Comparison of ENCODE assay signal across 24 cellular contexts in the genomic region with DNA sequence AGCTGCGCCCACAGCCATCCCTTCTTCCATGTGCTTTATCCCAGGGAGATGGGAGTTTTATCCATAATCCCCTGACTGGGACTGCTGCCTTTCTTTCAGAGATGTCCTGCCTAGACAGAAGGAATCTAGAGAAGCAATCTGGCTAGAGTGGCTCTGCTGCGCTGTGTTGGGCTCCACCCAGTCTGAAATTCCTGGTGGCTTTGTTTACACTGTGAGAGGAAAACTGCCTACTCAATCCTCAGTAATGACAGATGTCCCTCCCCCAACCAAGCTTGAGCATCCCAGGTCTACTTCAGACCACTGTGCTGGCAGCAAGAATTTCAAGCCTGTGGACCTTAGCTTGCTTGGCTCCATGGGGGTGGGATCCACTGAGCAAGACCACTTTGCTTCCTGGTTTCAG.
DNase-seq lines count a peak whose midpoint lies in the region; ATAC-seq and TF ChIP-seq lines count a peak whose summit lies in the region.
"Had no signal": no experiment of that assay in that cellular context is flagged by ENCODE, and none has a peak within 500 bp of the region (broad histone marks: within the 10 kb centered on the region; RNA-seq: fewer than 3 reads in every experiment).

No MANE protein-coding gene starts in this region.

- intact Hi-C loops in psoas muscle (cut with DNase I): no loop called here
- intact Hi-C loops in activated CD4-positive, alpha-beta T cell treated with anti-CD3 and anti-CD28 coated beads, Interleukin-2, amount 10 ng/mL, durations not matched to agents 24 days and 14 days (cut with micrococcal nuclease): no loop called here
- intact Hi-C loops in activated T-helper 2 cell treated with anti-CD3 and anti-CD28 coated beads, Interferon-gamma antibody, Interleukin-2, Interleukin-4, amounts not matched to agents 10 μg/mL and 5 μg/mL and 100 μg/mL, durations not matched to agents 14 hours and 24 hours and 36 hours (cut with micrococcal nuclease): no loop called here

- WGBS in psoas muscle, 3 donors: 80 to 92% (median 83%) methylated on average over 2 of the region's 2 CpGs

- DNase-seq in HT-29 (ENCODE audit: low spot score) (peak; percentile 5), islet precursor cell (peak; percentile 66), neural progenitor cell (ENCODE audit: low spot score) (peak; percentile 1), psoas muscle (no peak), hippocampal formation (lab: John Stamatoyannopoulos, UW) (no peak)
- no peak for DNase-seq in activated CD4-positive, alpha-beta T cell treated with anti-CD3 and anti-CD28 coated beads, Interleukin-2, amount 10 ng/mL, durations not matched to agents 24 days and 14 days
- DNase-seq in activated T-helper 2 cell treated with anti-CD3 and anti-CD28 coated beads, Interferon-gamma antibody, Interleukin-2, Interleukin-4, amounts not matched to agents 10 μg/mL and 5 μg/mL and 100 μg/mL, durations not matched to agents 14 hours and 24 hours and 36 hours (ENCODE audit: low spot score): no peak
- DNase-seq: 8988T; ACHN; BE2C; C1 segment of cervical spinal cord; CD4-positive, alpha-beta memory T cell; CD4-positive, CD25-positive, alpha-beta regulatory T cell; CD8-positive, alpha-beta memory T cell; COR-L47; DMS 273 treated with DMSO at 0.1 percent for 48 hours; DMS153; DMS53; DMS79; DND-41; EL; GF-D8 had no signal

- TF ChIP-seq CTCF in neural progenitor cell (IDR thresholded peaks at IDR 0.05): no peak
- TF ChIP-seq CTCF in psoas muscle (IDR thresholded peaks at IDR 0.05): no peak

- H3K27me3 Mint-ChIP-seq in neural progenitor cell (ENCODE audit: insufficient read depth, low read depth): no peaks in the 10 kb centered on the region
- no peaks in the 10 kb centered on the region for H3K27me3 Mint-ChIP-seq in activated CD4-positive, alpha-beta T cell treated with anti-CD3 and anti-CD28 coated beads, Interleukin-2, amount 10 ng/mL, durations not matched to agents 24 days and 14 days
- H3K27me3 Mint-ChIP-seq in activated T-helper 2 cell treated with anti-CD3 and anti-CD28 coated beads, Interferon-gamma antibody, Interleukin-2, Interleukin-4, amounts not matched to agents 10 μg/mL and 5 μg/mL and 100 μg/mL, durations not matched to agents 14 hours and 24 hours and 36 hours (ENCODE audit: low read depth): no peaks in the 10 kb centered on the region
- H3K27me3 Mint-ChIP-seq: CD4-positive, alpha-beta memory T cell; CD4-positive, CD25-positive, alpha-beta regulatory T cell had no signal

- no peaks in the 10 kb centered on the region for H3F3A ChIP-seq in neural progenitor cell (ENCODE audit: low read depth)

- peaks cover 9% of the 10 kb centered on the region for H3K9me3 ChIP-seq in neural progenitor cell (ENCODE audit: low read depth)
- H3K9me3 ChIP-seq in psoas muscle: peaks cover 20% of the 10 kb centered on the region
- H3K9me3 ChIP-seq: BE2C had no signal

- H3K36me3 Mint-ChIP-seq in neural progenitor cell: no peaks in the 10 kb centered on the region
- no peaks in the 10 kb centered on the region for H3K36me3 Mint-ChIP-seq in activated CD4-positive, alpha-beta T cell treated with anti-CD3 and anti-CD28 coated beads, Interleukin-2, amount 10 ng/mL, durations not matched to agents 24 days and 14 days (ENCODE audit: low read depth)
- H3K36me3 Mint-ChIP-seq in activated T-helper 2 cell treated with anti-CD3 and anti-CD28 coated beads, Interferon-gamma antibody, Interleukin-2, Interleukin-4, amounts not matched to agents 10 μg/mL and 5 μg/mL and 100 μg/mL, durations not matched to agents 14 hours and 24 hours and 36 hours (ENCODE audit: low read depth): no peaks in the 10 kb centered on the region
- H3K36me3 Mint-ChIP-seq: CD14-positive monocyte; CD4-positive, alpha-beta memory T cell; CD4-positive, CD25-positive, alpha-beta regulatory T cell; CD8-positive, alpha-beta memory T cell had no signal

- no peak overlapping the region for H3K4me3 ChIP-seq in neural progenitor cell
- no peak overlapping the region for H3K4me3 ChIP-seq in psoas muscle
- H3K4me3 ChIP-seq: BLaER1 had no signal

- no peaks in the 10 kb centered on the region for H3K4me1 Mint-ChIP-seq in neural progenitor cell
- no peaks in the 10 kb centered on the region for H3K4me1 Mint-ChIP-seq in activated CD4-positive, alpha-beta T cell treated with anti-CD3 and anti-CD28 coated beads, Interleukin-2, amount 10 ng/mL, durations not matched to agents 24 days and 14 days
- no peaks in the 10 kb centered on the region for H3K4me1 Mint-ChIP-seq in activated T-helper 2 cell treated with anti-CD3 and anti-CD28 coated beads, Interferon-gamma antibody, Interleukin-2, Interleukin-4, amounts not matched to agents 10 μg/mL and 5 μg/mL and 100 μg/mL, durations not matched to agents 14 hours and 24 hours and 36 hours (ENCODE audit: low read depth)
- H3K4me1 Mint-ChIP-seq: CD14-positive monocyte; CD4-positive, alpha-beta memory T cell; CD4-positive, CD25-positive, alpha-beta regulatory T cell; CD8-positive, alpha-beta memory T cell had no signal

- H4K20me1 ChIP-seq in neural progenitor cell (ENCODE audit: low read depth): no peaks in the 10 kb centered on the region
- H4K20me1 ChIP-seq: BLaER1 had no signal

- H3K27ac ChIP-seq in neural progenitor cell: no peak overlapping the region
- H3K27ac ChIP-seq in psoas muscle: no peak overlapping the region
- H3K27ac ChIP-seq: BLaER1 had no signal

- H3K4me1 ChIP-seq in neural progenitor cell: no peaks in the 10 kb centered on the region
- H3K4me1 ChIP-seq in psoas muscle: no peaks in the 10 kb centered on the region
- H3K4me1 ChIP-seq: BE2C, BLaER1 had no signal

- no peak overlapping the region for H3K9ac ChIP-seq in neural progenitor cell
- H3K9ac ChIP-seq: BLaER1 had no signal

- H3K27me3 ChIP-seq in neural progenitor cell (no peaks in the 10 kb centered on the region), psoas muscle (ENCODE audit: insufficient read depth in 3 of 3, low read length in 2 of 3) (no peaks in the 10 kb centered on the region)
- H3K27me3 ChIP-seq: BE2C had no signal

- H3K4me3 Mint-ChIP-seq in neural progenitor cell: no peak overlapping the region
- H3K4me3 Mint-ChIP-seq in activated CD4-positive, alpha-beta T cell treated with anti-CD3 and anti-CD28 coated beads, Interleukin-2, amount 10 ng/mL, durations not matched to agents 24 days and 14 days: no peak overlapping the region
- H3K4me3 Mint-ChIP-seq in activated T-helper 2 cell treated with anti-CD3 and anti-CD28 coated beads, Interferon-gamma antibody, Interleukin-2, Interleukin-4, amounts not matched to agents 10 μg/mL and 5 μg/mL and 100 μg/mL, durations not matched to agents 14 hours and 24 hours and 36 hours (ENCODE audit: low read depth): no peak overlapping the region
- H3K4me3 Mint-ChIP-seq: CD14-positive monocyte; CD4-positive, alpha-beta memory T cell; CD4-positive, CD25-positive, alpha-beta regulatory T cell; CD8-positive, alpha-beta memory T cell had no signal

- H3K9me3 Mint-ChIP-seq in neural progenitor cell: peaks cover 7% of the 10 kb centered on the region
- peaks cover 7% of the 10 kb centered on the region for H3K9me3 Mint-ChIP-seq in activated CD4-positive, alpha-beta T cell treated with anti-CD3 and anti-CD28 coated beads, Interleukin-2, amount 10 ng/mL, durations not matched to agents 24 days and 14 days
- H3K9me3 Mint-ChIP-seq in activated T-helper 2 cell treated with anti-CD3 and anti-CD28 coated beads, Interferon-gamma antibody, Interleukin-2, Interleukin-4, amounts not matched to agents 10 μg/mL and 5 μg/mL and 100 μg/mL, durations not matched to agents 14 hours and 24 hours and 36 hours: peaks cover 20% of the 10 kb centered on the region

- ATAC-seq in psoas muscle: no peak

- no peak overlapping the region for H2AFZ ChIP-seq in neural progenitor cell (replicated peaks)

- H3K27ac Mint-ChIP-seq in neural progenitor cell: no peak overlapping the region
- no peak overlapping the region for H3K27ac Mint-ChIP-seq in activated CD4-positive, alpha-beta T cell treated with anti-CD3 and anti-CD28 coated beads, Interleukin-2, amount 10 ng/mL, durations not matched to agents 24 days and 14 days
- no peak overlapping the region for H3K27ac Mint-ChIP-seq in activated T-helper 2 cell treated with anti-CD3 and anti-CD28 coated beads, Interferon-gamma antibody, Interleukin-2, Interleukin-4, amounts not matched to agents 10 μg/mL and 5 μg/mL and 100 μg/mL, durations not matched to agents 14 hours and 24 hours and 36 hours
- H3K27ac Mint-ChIP-seq: CD14-positive monocyte; CD4-positive, alpha-beta memory T cell; CD4-positive, CD25-positive, alpha-beta regulatory T cell had no signal

- H3K4me2 ChIP-seq in neural progenitor cell: no peak overlapping the region
- H3K4me2 ChIP-seq: BLaER1 had no signal

- no peaks in the 10 kb centered on the region for H3K79me2 ChIP-seq in neural progenitor cell (ENCODE audit: low read depth)

- no peaks in the 10 kb centered on the region for H3K36me3 ChIP-seq in neural progenitor cell
- H3K36me3 ChIP-seq in psoas muscle (ENCODE audit: insufficient read depth in 1 of 2, low read depth in 1 of 2): no peaks in the 10 kb centered on the region
- H3K36me3 ChIP-seq: BE2C, BLaER1 had no signal

Comparison
In these comparisons a context has a peak if more than half of its experiments do, and no peak if none do; other contexts are left out.
1. DNase-seq: peak in HT-29 (single experiment), islet precursor cell (single experiment) and neural progenitor cell (single experiment); none in psoas muscle (0 of 2), activated CD4-positive, alpha-beta T cell treated with anti-CD3 and anti-CD28 coated beads, Interleukin-2, amount 10 ng/mL, durations not matched to agents 24 days and 14 days (single experiment), hippocampal formation (0 of 2) and activated T-helper 2 cell treated with anti-CD3 and anti-CD28 coated beads, Interferon-gamma antibody, Interleukin-2, Interleukin-4, amounts not matched to agents 10 μg/mL and 5 μg/mL and 100 μg/mL, durations not matched to agents 14 hours and 24 hours and 36 hours (single experiment).